ENCODE assay signal across 8 cellular contexts in genomic region chr7:118300177-118300576, GRCh38.
"Had no signal": no experiment of that assay in that cellular context is flagged by ENCODE, and none has a peak within 500 bp of the region (broad histone marks: within the 10 kb centered on the region; RNA-seq: fewer than 3 reads in every experiment).

No MANE protein-coding gene starts in this region.

- DNase-seq: GDM1, GF-D8 had no signal

- FAIRE-seq: G401.6, GM12878, GM12891, GM12892, GM18507, GM19239 had no signal

- ATAC-seq: GM12878 had no signal

- H3K4me3 ChIP-seq: GM12878 had no signal
